In the genomic region with DNA sequence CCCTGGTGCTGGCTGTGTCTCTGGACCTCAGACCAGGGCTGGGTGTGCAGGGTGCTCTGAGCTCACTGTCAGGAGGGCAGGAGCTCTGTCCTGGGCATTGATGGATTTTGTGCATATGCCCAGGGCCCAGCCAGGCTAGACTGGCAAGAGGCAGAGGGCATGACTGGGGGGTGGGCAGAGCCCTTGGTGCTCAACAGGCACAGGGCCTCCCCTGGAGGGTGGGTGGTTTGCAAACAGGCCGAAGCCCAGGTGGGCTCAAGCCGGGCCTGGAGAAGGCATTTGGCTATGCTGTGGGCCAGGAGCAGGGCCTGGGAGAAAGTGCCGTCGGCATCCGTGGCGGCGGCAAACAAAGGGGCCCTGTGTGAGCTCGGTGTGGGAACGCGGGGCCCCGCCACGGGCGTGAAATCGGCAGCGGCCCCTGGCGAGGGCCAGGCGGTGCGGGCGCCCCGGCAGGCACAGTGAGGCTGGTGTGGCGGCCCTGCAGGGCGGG, we compare ENCODE assay signal across 16 cellular contexts. TPM values are rescaled to one million over a fixed set of nuclear protein-coding genes. Genes with fewer than 3 reads are reported as not detected.
DNase-seq lines count a peak whose midpoint lies in the region; ATAC-seq, FAIRE-seq and TF ChIP-seq lines count a peak whose summit lies in the region.
"Had no signal": no experiment of that assay in that cellular context is flagged by ENCODE, and none has a peak within 500 bp of the region (broad histone marks: within the 10 kb centered on the region; RNA-seq: fewer than 3 reads in every experiment).

No MANE protein-coding gene starts in this region.

- H3K36me3 Mint-ChIP-seq in naive thymus-derived CD8-positive, alpha-beta T cell: no peaks in the 10 kb centered on the region

- TF ChIP-seq POLR2A in heart left ventricle (IDR thresholded peaks at IDR 0.05): no peak
- no peak for TF ChIP-seq POLR2A in transverse colon (IDR thresholded peaks at IDR 0.05)
- TF ChIP-seq POLR2A in GM12892 (IDR thresholded peaks at IDR 0.05; ENCODE audit: low read depth, low read length): no peak

- POLR2A ChIA-PET in naive thymus-derived CD8-positive, alpha-beta T cell (lab: Charles Lee): interaction anchor here (0.6 to 1.1 kb wide), 4 partner anchors 16 to 296 kb away, joined by 3 to 4 read pairs (median 4); no protein-coding TSS in a partner anchor

- peak overlapping the region in 1 of 12 donors; percentile 63 for H3K4me3 ChIP-seq in heart left ventricle
- no peak overlapping the region for H3K4me3 ChIP-seq in right atrium auricular region
- H3K4me3 ChIP-seq in colonic mucosa: peak overlapping the region; percentile 54
- H3K4me3 ChIP-seq in transverse colon: peak overlapping the region in 2 of 4 donors; percentile 37 to 53

- ATAC-seq in heart left ventricle: no peak
- ATAC-seq in naive thymus-derived CD8-positive, alpha-beta T cell: no peak
- ATAC-seq: T-helper 17 cell had no signal

- no peak for FAIRE-seq in GM12892 (lab: Jason Lieb, UNC)
- FAIRE-seq: GM18507 had no signal

- WGBS in heart left ventricle, 4 donors: 90 to 95% (median 92%) methylated on average over 22 of the region's 22 CpGs
- 35% methylated on average over 20 of the region's 22 CpGs; no CpG with 5 or more reads in 1 of the 2 donors for WGBS in transverse colon (ENCODE audit: low coverage in 1 of 2), 2 donors

- TF ChIP-seq CTCF in heart left ventricle (IDR thresholded peaks at IDR 0.05) (no peak), right atrium auricular region (IDR thresholded peaks at IDR 0.05) (no peak), colonic mucosa (IDR thresholded peaks at IDR 0.05) (no peak), transverse colon (IDR thresholded peaks at IDR 0.05) (no peak)

- intact Hi-C loops in heart left ventricle (cut with DNase I): loop anchor here in 3 of 10 donors (2.0 to 5.0 kb wide), 3 partner anchors 15 to 118 kb away; a partner anchor contains a TSS
- intact Hi-C loops in colonic mucosa (cut with DNase I): loop anchor here (5.0 kb wide), 1 partner anchor 103 kb away; no protein-coding TSS in a partner anchor
- intact Hi-C loops in transverse colon (cut with DNase I; ENCODE audit: low total_unique reads): no loop called here

- H3K4me1 ChIP-seq in heart left ventricle (peaks cover 12 to 84% (median 49%) of the 10 kb centered on the region in 12 donors), right atrium auricular region (peaks cover 0 to 85% of the 10 kb centered on the region in 2 donors), colonic mucosa (peaks cover 41% of the 10 kb centered on the region), transverse colon (peaks cover 30 to 74% (median 68%) of the 10 kb centered on the region in 4 donors)

- peak overlapping the region in 1 of 10 donors; percentile 27 for H3K27ac Mint-ChIP-seq in naive thymus-derived CD8-positive, alpha-beta T cell
- H3K27ac Mint-ChIP-seq: activated naive CD4-positive, alpha-beta T cell treated with anti-CD3 and anti-CD28 coated beads for 36 hours; T-helper 17 cell had no signal

- H3K4me1 Mint-ChIP-seq in naive thymus-derived CD8-positive, alpha-beta T cell: peaks cover 5 to 27% (median 20%) of the 10 kb centered on the region in 4 donors

- in situ Hi-C loops in transverse colon (cut with MboI; ENCODE audit: low pct_ligation_motif_present in 1 of 4, low pct_unique_long_range_greater_than_20kb in 1 of 4, low sequenced_read_pairs in 3 of 4): no loop called here

- peak overlapping the region in 7 of 10 donors; percentile 14 to 45 (median 39) for H3K4me3 Mint-ChIP-seq in naive thymus-derived CD8-positive, alpha-beta T cell
- H3K4me3 Mint-ChIP-seq: T-helper 17 cell had no signal

- peaks cover 0 to 12% (median 3%) of the 10 kb centered on the region in 5 donors for H3K27me3 Mint-ChIP-seq in naive thymus-derived CD8-positive, alpha-beta T cell

- H3K27me3 ChIP-seq in heart left ventricle: peaks cover 0 to 52% (median 5%) of the 10 kb centered on the region in 9 donors
- H3K27me3 ChIP-seq in right atrium auricular region: peaks cover 0 to 4% of the 10 kb centered on the region in 2 donors
- peaks cover 1% of the 10 kb centered on the region for H3K27me3 ChIP-seq in colonic mucosa
- H3K27me3 ChIP-seq in transverse colon: peaks cover 26% of the 10 kb centered on the region

- peaks cover 0 to 7% (median 0%) of the 10 kb centered on the region in 9 donors for H3K36me3 ChIP-seq in heart left ventricle
- H3K36me3 ChIP-seq in right atrium auricular region: no peaks in the 10 kb centered on the region
- H3K36me3 ChIP-seq in colonic mucosa: no peaks in the 10 kb centered on the region
- no peaks in the 10 kb centered on the region for H3K36me3 ChIP-seq in transverse colon

- no peak for TF ChIP-seq EP300 in transverse colon (IDR thresholded peaks at IDR 0.05; ENCODE audit: low read depth)

- H3K9ac ChIP-seq in colonic mucosa (ENCODE audit: low read depth in 2 of 2, low read length in 2 of 2): peak overlapping the region; percentile 70 to 96

- H3K27ac ChIP-seq in heart left ventricle (peak overlapping the region in 10 of 12 donors; percentile 8 to 97 (median 87)), right atrium auricular region (no peak overlapping the region), colonic mucosa (peak overlapping the region; percentile 98), transverse colon (peak overlapping the region; percentile 86 to 98 (median 96))

- DNase-seq in heart left ventricle (peak in 4 of 5 donors; percentile 19 to 54 (median 22)), right atrium auricular region (ENCODE audit: low spot score) (no peak), colonic mucosa (peak; percentile 45), transverse colon (no peak), GM12892 (ENCODE audit: insufficient read length) (no peak)
- peak in 1 of 10 donors; percentile 61 for DNase-seq in naive thymus-derived CD8-positive, alpha-beta T cell
- DNase-seq in stimulated activated CD4-positive, alpha-beta T cell treated with anti-CD3 and anti-CD28 coated beads, Interleukin-15, amount 100 ng/mL, for 24 hours: no peak
- DNase-seq in NK-92 treated with Interleukin-12 subunit alpha and Interleukin-12 subunit beta, amount 100 ng/mL, for 24 hours (lab: John Stamatoyannopoulos, UW): no peak
- DNase-seq: activated naive CD4-positive, alpha-beta T cell treated with anti-CD3 and anti-CD28 coated beads for 36 hours; HCEC 1CT; NCI-H2227 treated with DMSO at 0.1 percent for 48 hours; OCI-M1 had no signal

- no peaks in the 10 kb centered on the region for H3K9me3 Mint-ChIP-seq in naive thymus-derived CD8-positive, alpha-beta T cell
- H3K9me3 Mint-ChIP-seq: activated naive CD4-positive, alpha-beta T cell treated with anti-CD3 and anti-CD28 coated beads for 36 hours had no signal

- no peaks in the 10 kb centered on the region for H3K9me3 ChIP-seq in heart left ventricle
- H3K9me3 ChIP-seq in right atrium auricular region: no peaks in the 10 kb centered on the region
- no peaks in the 10 kb centered on the region for H3K9me3 ChIP-seq in colonic mucosa
- no peaks in the 10 kb centered on the region for H3K9me3 ChIP-seq in transverse colon

RNA-seq across cellular contexts. Expression of a gene that starts 1.9 kb away (rescaled TPM):
- total RNA-seq in heart left ventricle: 10 to 100 TPM in 5 of 9 donors, 1 to 10 TPM in 4; 6.4 to 15.8 (median 10.3) TPM
- polyA plus RNA-seq in heart left ventricle: 1 to 10 TPM; 1.6 to 4.2 TPM
- 10 to 100 TPM in 1 of 2 donors, 1 to 10 TPM in 1; 5.6 to 13.3 TPM for total RNA-seq in right atrium auricular region
- 100 to 1,000 TPM; 120 to 178 TPM for total RNA-seq in colonic mucosa
- 1 to 10 TPM; 2.4 to 2.5 TPM for total RNA-seq in naive thymus-derived CD8-positive, alpha-beta T cell
- polyA plus RNA-seq in naive thymus-derived CD8-positive, alpha-beta T cell: not detected
- 100 to 1,000 TPM in 3 of 4 donors, 10 to 100 TPM in 1; 92.0 to 343 (median 134) TPM for total RNA-seq in transverse colon
- polyA plus RNA-seq in GM12892 (2012; ENCODE audit: missing spikeins): 0.95 TPM

RNA-seq across cellular contexts. Expression of a gene that starts 26.4 kb away (rescaled TPM):
- total RNA-seq in heart left ventricle: 10 to 100 TPM; 14.0 to 46.4 (median 18.5) TPM
- 10 to 100 TPM in 1 of 2 donors, 1 to 10 TPM in 1; 6.6 to 16.3 TPM for polyA plus RNA-seq in heart left ventricle
- total RNA-seq in right atrium auricular region: 10 to 100 TPM in 1 of 2 donors, 1 to 10 TPM in 1; 9.4 to 16.8 TPM
- 10 to 100 TPM; 57.1 to 63.9 TPM for total RNA-seq in colonic mucosa
- 1 to 10 TPM in 1 of 2 experiments, under 1 TPM in 1; 0.91 to 1.4 TPM for total RNA-seq in naive thymus-derived CD8-positive, alpha-beta T cell
- under 1 TPM in 2 of 3 donors, not detected in 1; 0.12 to 0.15 TPM for polyA plus RNA-seq in naive thymus-derived CD8-positive, alpha-beta T cell
- 100 to 1,000 TPM in 1 of 4 donors, 10 to 100 TPM in 3; 49.2 to 121 (median 71.7) TPM for total RNA-seq in transverse colon
- polyA plus RNA-seq in GM12892 (2012; ENCODE audit: missing spikeins): 2.1 TPM

RNA-seq across cellular contexts. Expression of a gene that starts 48.8 kb away (rescaled TPM):
- total RNA-seq in heart left ventricle (10 to 100 TPM; 32.5 to 55.5 (median 38.1) TPM), right atrium auricular region (10 to 100 TPM; 30.0 to 38.0 TPM), colonic mucosa (10 to 100 TPM; 62.1 to 87.1 TPM), transverse colon (10 to 100 TPM; 28.1 to 90.5 (median 53.9) TPM)
- polyA plus RNA-seq in heart left ventricle: 10 to 100 TPM; 31.4 to 77.8 TPM
- 10 to 100 TPM; 42.4 to 45.9 TPM for total RNA-seq in naive thymus-derived CD8-positive, alpha-beta T cell
- 10 to 100 TPM; 20.4 to 29.7 (median 25.0) TPM for polyA plus RNA-seq in naive thymus-derived CD8-positive, alpha-beta T cell
- 21.8 TPM for polyA plus RNA-seq in GM12892 (2012; ENCODE audit: missing spikeins)

RNA-seq across cellular contexts. Expression of a gene that starts 52.9 kb away (rescaled TPM):
- total RNA-seq in heart left ventricle (under 1 TPM in 2 of 9 donors, not detected in 7; 0.23 to 0.31 TPM), right atrium auricular region (not detected), colonic mucosa (not detected), transverse colon (not detected)
- polyA plus RNA-seq in heart left ventricle: under 1 TPM in 1 of 2 donors, not detected in 1; 0.61 TPM
- not detected for total RNA-seq in naive thymus-derived CD8-positive, alpha-beta T cell
- polyA plus RNA-seq in naive thymus-derived CD8-positive, alpha-beta T cell: not detected
- polyA plus RNA-seq in GM12892 (2012; ENCODE audit: missing spikeins): 0.57 TPM
- total RNA-seq: activated naive CD4-positive, alpha-beta T cell treated with anti-CD3 and anti-CD28 coated beads for 36 hours; HT1080 had no signal
- polyA plus RNA-seq: neural cell had no signal

Comparison
In these comparisons a context has a peak if more than half of its experiments do, and no peak if none do; other contexts are left out.
1. DNase-seq: peak in heart left ventricle (4 of 5) and colonic mucosa (single experiment); none in right atrium auricular region (single experiment), transverse colon (single experiment), stimulated activated CD4-positive, alpha-beta T cell treated with anti-CD3 and anti-CD28 coated beads, Interleukin-15, amount 100 ng/mL, for 24 hours (single experiment), GM12892 (single experiment) and NK-92 treated with Interleukin-12 subunit alpha and Interleukin-12 subunit beta, amount 100 ng/mL, for 24 hours (single experiment).
2. H3K27ac ChIP-seq: peak in heart left ventricle (10 of 12), colonic mucosa (single experiment) and transverse colon (4 of 4); none in right atrium auricular region (0 of 2).
3. RNA of a gene that starts 1.9 kb away (total RNA-seq): 120 to 178 TPM in colonic mucosa and 92.0 to 343 TPM in transverse colon; 5.6 to 13.3 TPM in right atrium auricular region, 6.4 to 15.8 TPM in heart left ventricle and 2.4 to 2.5 TPM in naive thymus-derived CD8-positive, alpha-beta T cell; every median in the first group is over 4 times any median in the second.
4. RNA of a gene that starts 26.4 kb away (total RNA-seq): 49.2 to 121 TPM in transverse colon, 57.1 to 63.9 TPM in colonic mucosa, 14.0 to 46.4 TPM in heart left ventricle and 9.4 to 16.8 TPM in right atrium auricular region; 0.91 to 1.4 TPM in naive thymus-derived CD8-positive, alpha-beta T cell; every median in the first group is over 4 times any median in the second.